In genomic region chr2:208138334-208138733, GRCh38 we compare ENCODE assay signal across 1 cellular context.
TF ChIP-seq lines count a peak whose summit lies in the region.

No MANE protein-coding gene starts in this region.

TF ChIP-seq in HepG2, 621 proteins besides CTCF, POLR2A, EP300 and RAD21:
- peak; percentile 99 for TF ChIP-seq ZNF761 (CRISPR knock-in tag; conservative IDR thresholded peaks at IDR 0.05)
